In the genomic region with DNA sequence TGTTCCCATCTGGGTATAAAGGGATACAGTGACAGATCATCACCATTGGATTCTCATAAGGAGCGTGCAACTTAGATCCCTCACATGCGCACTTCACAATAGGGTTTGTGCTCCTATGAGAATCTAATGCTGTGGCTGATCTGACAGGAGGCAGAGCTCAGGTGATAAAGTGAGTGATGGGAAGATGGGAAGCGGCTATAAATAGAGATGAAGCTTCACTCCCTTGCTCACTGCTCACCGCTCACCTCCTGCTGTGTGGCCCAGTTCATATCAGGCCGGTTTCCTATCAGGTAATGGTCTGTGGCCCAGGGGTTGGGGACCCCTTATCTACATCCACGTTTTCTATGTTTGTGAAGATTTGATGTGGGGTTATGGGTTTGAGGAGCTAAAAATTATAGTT, we compare ENCODE assay signal across 1 cellular context.
TF ChIP-seq lines count a peak whose summit lies in the region.

No MANE protein-coding gene starts in this region.

TF ChIP-seq in neural cell, 6 proteins besides CTCF, POLR2A, EP300 and RAD21 (continued from another document):
- TF ChIP-seq POLR2AphosphoS5 (IDR thresholded peaks at IDR 0.05): peak; percentile 53
- no peak for TF ChIP-seq MXI1 (conservative IDR thresholded peaks at IDR 0.05; ENCODE audit: poor library complexity, severe bottlenecking)
